In genomic region chr9:33759648-33760047, GRCh38 we compare ENCODE assay signal across 17 cellular contexts. TPM values are rescaled to one million over a fixed set of nuclear protein-coding genes. Genes with fewer than 3 reads are reported as not detected.
A peak's percentile ranks its signal among the peaks of the same experiment; 100 is the strongest.
DNase-seq lines count a peak whose midpoint lies in the region; ATAC-seq and TF ChIP-seq lines count a peak whose summit lies in the region.
"Not testable (repeated sequence)": the region's sequence is repeated elsewhere in the genome, so short reads cannot be mapped to it uniquely, and the experiment has no call there.
"Had no signal": no experiment of that assay in that cellular context is flagged by ENCODE, and none has a peak within 500 bp of the region (broad histone marks: within the 10 kb centered on the region; RNA-seq: fewer than 3 reads in every experiment).

No MANE protein-coding gene starts in this region.

- TF ChIP-seq CTCF in mammary epithelial cell (conservative IDR thresholded peaks at IDR 0.05 in 1 of 2, IDR thresholded peaks at IDR 0.05 in 1 of 2; ENCODE audit: extremely low read depth in 1 of 2, insufficient read depth in 1 of 2, low read depth in 1 of 2, low read length in 2 of 2); fibroblast of mammary gland (conservative IDR thresholded peaks at IDR 0.05; ENCODE audit: control insufficient read depth, insufficient read depth, low read depth, low read length): not testable (repeated sequence)

- not testable (repeated sequence) for H3K27ac Mint-ChIP-seq in stimulated activated effector memory CD8-positive, alpha-beta T cell treated with anti-CD3 and anti-CD28 coated beads, Interleukin-12 subunit alpha, Interleukin-12 subunit beta, amount 100 ng/mL, for 72 hours

- H2AFZ ChIP-seq in mammary epithelial cell (ENCODE audit: low read depth, low read length): not testable (repeated sequence)

- CTCF ChIA-PET in mammary epithelial cell (lab: Charles Lee; ENCODE audit: low non-redundant PET): not testable (repeated sequence)

- peak; percentile 56 for ATAC-seq in left colon
- peak; percentile 55 for ATAC-seq in stimulated activated effector memory CD8-positive, alpha-beta T cell treated with anti-CD3 and anti-CD28 coated beads, Interleukin-12 subunit alpha, Interleukin-12 subunit beta, amount 100 ng/mL, for 72 hours

- not testable (repeated sequence) for H3K27me3 ChIP-seq in mammary epithelial cell (ENCODE audit: insufficient read depth, low read length)

- not testable (repeated sequence) for H3K36me3 Mint-ChIP-seq in stimulated activated effector memory CD8-positive, alpha-beta T cell treated with anti-CD3 and anti-CD28 coated beads, Interleukin-12 subunit alpha, Interleukin-12 subunit beta, amount 100 ng/mL, for 72 hours

- BruUV-seq in mammary epithelial cell (replicated peaks; lab: Mats Ljungman, UMichigan): not testable (repeated sequence)

- H3K4me3 ChIP-seq in mammary epithelial cell (replicated peaks in 1 of 3; ENCODE audit: insufficient read depth in 1 of 3, low read depth in 2 of 3, low read length in 3 of 3); fibroblast of mammary gland (ENCODE audit: control insufficient read depth, low read depth, low read length): not testable (repeated sequence)

- DNase-seq in EH (ENCODE audit: low read depth): peak; percentile 49
- DNase-seq in KBM-7: peak; percentile 61
- DNase-seq in NOMO-1 treated with DMSO at 0.1 percent for 48 hours (lab: John Stamatoyannopoulos, UW; ENCODE audit: unreplicated experiment): peak; percentile 93
- peak; percentile 90 for DNase-seq in SKM-1 treated with dmso at 0.1 percent for 144 hours (lab: John Stamatoyannopoulos, UW; ENCODE audit: unreplicated experiment)
- DNase-seq in mammary epithelial cell: peak; percentile 64
- DNase-seq in fibroblast of mammary gland (ENCODE audit: low read depth): peak; percentile 63
- not testable (repeated sequence) for DNase-seq in left colon; stimulated activated effector memory CD8-positive, alpha-beta T cell treated with anti-CD3 and anti-CD28 coated beads, Interleukin-12 subunit alpha, Interleukin-12 subunit beta, amount 100 ng/mL, for 72 hours (ENCODE audit: low spot score in 2 of 2)

- H3K4me3 Mint-ChIP-seq in stimulated activated effector memory CD8-positive, alpha-beta T cell treated with anti-CD3 and anti-CD28 coated beads, Interleukin-12 subunit alpha, Interleukin-12 subunit beta, amount 100 ng/mL, for 72 hours: not testable (repeated sequence)

- not testable (repeated sequence) for H3K9ac ChIP-seq in mammary epithelial cell (ENCODE audit: insufficient read depth, low read length)

- H3K9me3 ChIP-seq in mammary epithelial cell (replicated peaks; ENCODE audit: insufficient read depth, low read length): not testable (repeated sequence)

- in situ Hi-C loops in KBM-7 (cut with MboI; ENCODE audit: low pct_unique_long_range_greater_than_20kb, low sequenced_read_pairs); mammary epithelial cell (cut with MboI; ENCODE audit: low sequenced_read_pairs in 2 of 2): not testable (repeated sequence)

- 100% methylated on average over 1 of the region's 2 CpGs for WGBS in mammary epithelial cell (ENCODE audit: low coverage, missing lambda C conversion rate)

- peaks cover 42% of the 10 kb centered on the region for H3K4me1 ChIP-seq in mammary epithelial cell (ENCODE audit: insufficient read depth, low read length)

- H3K4me2 ChIP-seq in mammary epithelial cell (ENCODE audit: insufficient read depth, low read depth, low read length): not testable (repeated sequence)

- H3K27ac ChIP-seq in mammary epithelial cell (ENCODE audit: insufficient read depth, low read depth, low read length): not testable (repeated sequence)

- not testable (repeated sequence) for H3K4me1 Mint-ChIP-seq in stimulated activated effector memory CD8-positive, alpha-beta T cell treated with anti-CD3 and anti-CD28 coated beads, Interleukin-12 subunit alpha, Interleukin-12 subunit beta, amount 100 ng/mL, for 72 hours

- H3K79me2 ChIP-seq in mammary epithelial cell (ENCODE audit: insufficient read depth, low read length): peaks cover 43% of the 10 kb centered on the region

- H3K9me3 Mint-ChIP-seq in stimulated activated effector memory CD8-positive, alpha-beta T cell treated with anti-CD3 and anti-CD28 coated beads, Interleukin-12 subunit alpha, Interleukin-12 subunit beta, amount 100 ng/mL, for 72 hours: not testable (repeated sequence)

- dilution Hi-C loops in mammary epithelial cell (cut with HindIII; ENCODE audit: low sequenced_read_pairs): not testable (repeated sequence)

- intact Hi-C loops in mammary epithelial cell (cut with micrococcal nuclease); left colon (cut with DNase I, micrococcal nuclease): not testable (repeated sequence)

- H3K36me3 ChIP-seq in mammary epithelial cell (ENCODE audit: insufficient read depth, low read length): not testable (repeated sequence)

- H4K20me1 ChIP-seq in mammary epithelial cell (ENCODE audit: insufficient read depth, low read length): not testable (repeated sequence)

RNA-seq across cellular contexts. Expression of gene PRSS3, which starts 35.7 kb away (rescaled TPM):
- 10 to 100 TPM in 1 of 2 donors, 1 to 10 TPM in 1; 1.0 to 27.6 TPM for total RNA-seq in mammary epithelial cell
- 50.8 TPM for polyA plus RNA-seq in mammary epithelial cell
- 81.6 TPM for polyA minus RNA-seq in mammary epithelial cell
- 100 to 1,000 TPM; 244 to 310 TPM for total RNA-seq in left colon
- total RNA-seq: activated B cell treated with CpG ODN at 0.5 μM for 24 hours; activated naive CD4-positive, alpha-beta T cell treated with anti-CD3 and anti-CD28 coated beads, Interleukin-2, amount 50 U/mL, for 72 hours; activated T-helper 17 cell treated with anti-CD3 and anti-CD28 coated beads, Interleukin-2, amount 50 U/mL, for 72 hours; ascending aorta; CD4-positive, CD25-positive, alpha-beta regulatory T cell; G401; left ventricle myocardium inferior; SJCRH30; urinary bladder had no signal
- polyA plus RNA-seq: CD4-positive, CD25-positive, alpha-beta regulatory T cell had no signal

RNA-seq across cellular contexts. Expression of gene UBE2R2, which starts 57.3 kb away (rescaled TPM):
- total RNA-seq in mammary epithelial cell (10 to 100 TPM; 14.8 to 38.0 TPM), left colon (10 to 100 TPM; 34.1 to 40.8 TPM)
- 20.3 TPM for polyA plus RNA-seq in mammary epithelial cell
- polyA minus RNA-seq in mammary epithelial cell: 30.8 TPM

Comparison
In these comparisons a context has a peak if more than half of its experiments do, and no peak if none do; other contexts are left out.
1. RNA of gene PRSS3, which starts 35.7 kb away (total RNA-seq): 244 to 310 TPM in left colon; 1.0 to 27.6 TPM in mammary epithelial cell; every median in the first group is over 4 times any median in the second.